Comparison of ENCODE assay signal across 8 cellular contexts in genomic region chr11:2825886-2826678, GRCh38. TPM values are rescaled to one million over a fixed set of nuclear protein-coding genes. Genes with fewer than 3 reads are reported as not detected.
DNase-seq lines count a peak whose midpoint lies in the region; ATAC-seq and TF ChIP-seq lines count a peak whose summit lies in the region.

No MANE protein-coding gene starts in this region.

- H3K27me3 Mint-ChIP-seq in activated CD8-positive, alpha-beta T cell treated with anti-CD3 and anti-CD28 coated beads for 36 hours = no peaks in the 10 kb centered on the region

- no peak overlapping the region for H3K27ac Mint-ChIP-seq in activated CD8-positive, alpha-beta T cell treated with anti-CD3 and anti-CD28 coated beads for 36 hours

- TF ChIP-seq CTCF in activated CD8-positive, alpha-beta T cell treated with anti-CD3 and anti-CD28 coated beads for 36 hours (IDR thresholded peaks at IDR 0.05) = no peak

- peaks cover 6% of the 10 kb centered on the region for H3K4me1 Mint-ChIP-seq in activated CD8-positive, alpha-beta T cell treated with anti-CD3 and anti-CD28 coated beads for 36 hours (ENCODE audit: low read depth)

- intact Hi-C loops in activated CD8-positive, alpha-beta T cell treated with anti-CD3 and anti-CD28 coated beads for 36 hours (cut with micrococcal nuclease) = no loop called here
- intact Hi-C loops in left cardiac atrium (cut with DNase I) = no loop called here

- peak; percentile 84 for ATAC-seq in activated CD8-positive, alpha-beta T cell treated with anti-CD3 and anti-CD28 coated beads for 36 hours
- peak; percentile 87 to 88 for ATAC-seq in left cardiac atrium

- CTCF ChIA-PET in activated CD8-positive, alpha-beta T cell treated with anti-CD3 and anti-CD28 coated beads for 36 hours (lab: Charles Lee) = no interaction called here

- H3K36me3 Mint-ChIP-seq in activated CD8-positive, alpha-beta T cell treated with anti-CD3 and anti-CD28 coated beads for 36 hours (ENCODE audit: low read depth) = peaks cover 29% of the 10 kb centered on the region

- H3K9me3 Mint-ChIP-seq in activated CD8-positive, alpha-beta T cell treated with anti-CD3 and anti-CD28 coated beads for 36 hours = peaks cover 39% of the 10 kb centered on the region

- H3K4me3 Mint-ChIP-seq in activated CD8-positive, alpha-beta T cell treated with anti-CD3 and anti-CD28 coated beads for 36 hours = no peak overlapping the region

- POLR2A ChIA-PET in activated CD8-positive, alpha-beta T cell treated with anti-CD3 and anti-CD28 coated beads for 36 hours (lab: Charles Lee) = interaction anchor here (0.6 kb wide), 1 partner anchor 229 kb away, joined by 3 read pairs; no protein-coding TSS in a partner anchor

- DNase-seq in H4 (ENCODE audit: low spot score) (peak; percentile 92), left cardiac atrium (peak; percentile 75), retina (peak; percentile 83), NCI-H524 (lab: John Stamatoyannopoulos, UW) (no peak), DMS114 treated with DMSO at 0.1 percent for 48 hours (lab: John Stamatoyannopoulos, UW; ENCODE audit: unreplicated experiment) (no peak), OCI-M1 (lab: John Stamatoyannopoulos, UW) (no peak), DMS53 (lab: John Stamatoyannopoulos, UW) (no peak)
- peak; percentile 40 for DNase-seq in activated CD8-positive, alpha-beta T cell treated with anti-CD3 and anti-CD28 coated beads for 36 hours

RNA-seq across cellular contexts. Expression of gene CDKN1C, which starts 59.5 kb away (rescaled TPM):
- total RNA-seq in H4 (2014; rRNA removed; shearing (Covaris generic)) = 4.2 and 5.1 TPM in 2 replicates
- 1 to 10 TPM; 1.6 TPM for total RNA-seq in activated CD8-positive, alpha-beta T cell treated with anti-CD3 and anti-CD28 coated beads for 36 hours
- total RNA-seq in left cardiac atrium = 10 to 100 TPM; 23.3 to 44.2 TPM

Comparison
In these comparisons a context has a peak if more than half of its experiments do, and no peak if none do; other contexts are left out.
1. DNase-seq: peak in H4 (single experiment), activated CD8-positive, alpha-beta T cell treated with anti-CD3 and anti-CD28 coated beads for 36 hours (single experiment), left cardiac atrium (single experiment) and retina (single experiment); none in NCI-H524 (0 of 2), DMS114 treated with DMSO at 0.1 percent for 48 hours (single experiment), OCI-M1 (single experiment) and DMS53 (single experiment).